Comparison of ENCODE assay signal across 8 cellular contexts in genomic region chr9:62532777-62533173, GRCh38.
A peak's percentile ranks its signal among the peaks of the same experiment; 100 is the strongest.
DNase-seq lines count a peak whose midpoint lies in the region; ATAC-seq and TF ChIP-seq lines count a peak whose summit lies in the region.
"Not testable (repeated sequence)": the region's sequence is repeated elsewhere in the genome, so short reads cannot be mapped to it uniquely, and the experiment has no call there.

No MANE protein-coding gene starts in this region.

- H3K4me1 Mint-ChIP-seq in IgD-negative memory B cell; activated B cell treated with CpG ODN at 0.5 μM for 24 hours; activated naive CD8-positive, alpha-beta T cell treated with anti-CD3 and anti-CD28 coated beads for 36 hours; memory B cell: not testable (repeated sequence)

- H3K4me3 Mint-ChIP-seq in IgD-negative memory B cell (peak overlapping the region in 3 of 4 donors; percentile 90 to 96 (median 92)), activated B cell treated with CpG ODN at 0.5 μM for 24 hours (peak overlapping the region; percentile 87), memory B cell (peak overlapping the region; percentile 94)
- H3K4me3 Mint-ChIP-seq in activated naive CD8-positive, alpha-beta T cell treated with anti-CD3 and anti-CD28 coated beads for 36 hours = peak overlapping the region; percentile 84

- H3K4me1 ChIP-seq in heart right ventricle = not testable (repeated sequence)

- not testable (repeated sequence) for DNase-seq in AG09309 (ENCODE audit: low read depth); coronary artery (ENCODE audit: low spot score); skeletal muscle cell (ENCODE audit: low read depth)
- DNase-seq in activated B cell treated with CpG ODN at 0.5 μM for 24 hours = peak; percentile 17
- DNase-seq in activated naive CD8-positive, alpha-beta T cell treated with anti-CD3 and anti-CD28 coated beads for 36 hours = peak; percentile 22
- peak in 1 of 2 donors; percentile 40 for DNase-seq in heart right ventricle
- DNase-seq in memory B cell (ENCODE audit: low spot score in 2 of 2) = peak in 1 of 2 donors; percentile 3

- not testable (repeated sequence) for ATAC-seq in activated B cell treated with CpG ODN at 0.5 μM for 24 hours (ENCODE audit: low read depth); heart right ventricle; memory B cell (ENCODE audit: low read depth)

- WGBS in heart right ventricle, 2 donors = 33% methylated on average over 3 of the region's 16 CpGs; no CpG with 5 or more reads in 1 of the 2 donors

- H3K27me3 ChIP-seq in heart right ventricle = not testable (repeated sequence)

- CTCF ChIA-PET in activated B cell treated with CpG ODN at 0.5 μM for 24 hours (lab: Charles Lee) = not testable (repeated sequence)

- intact Hi-C loops in activated B cell treated with CpG ODN at 0.5 μM for 24 hours (cut with micrococcal nuclease); heart right ventricle (cut with DNase I): not testable (repeated sequence)

- H3K9me3 Mint-ChIP-seq in IgD-negative memory B cell; activated B cell treated with CpG ODN at 0.5 μM for 24 hours; activated naive CD8-positive, alpha-beta T cell treated with anti-CD3 and anti-CD28 coated beads for 36 hours; memory B cell: not testable (repeated sequence)

- TF ChIP-seq CTCF in AG09309 (IDR thresholded peaks at IDR 0.05; ENCODE audit: control insufficient read depth, insufficient read depth, low read depth, low read length, missing control alignments); activated B cell treated with CpG ODN at 0.5 μM for 24 hours (IDR thresholded peaks at IDR 0.05); coronary artery (IDR thresholded peaks at IDR 0.05); heart right ventricle (IDR thresholded peaks at IDR 0.05): not testable (repeated sequence)

- peak overlapping the region in 2 of 3 donors; percentile 82 to 86 for H3K27ac Mint-ChIP-seq in IgD-negative memory B cell
- H3K27ac Mint-ChIP-seq in activated B cell treated with CpG ODN at 0.5 μM for 24 hours = peak overlapping the region; percentile 91
- H3K27ac Mint-ChIP-seq in activated naive CD8-positive, alpha-beta T cell treated with anti-CD3 and anti-CD28 coated beads for 36 hours = peak overlapping the region; percentile 88
- H3K27ac Mint-ChIP-seq in memory B cell = peak overlapping the region; percentile 84

- H3K4me3 ChIP-seq in AG09309 (ENCODE audit: control insufficient read depth, low read depth, low read length) (peak overlapping the region; percentile 20), coronary artery (peak overlapping the region; percentile 54), heart right ventricle (peak overlapping the region in 6 of 10 donors; percentile 37 to 51 (median 42)), skeletal muscle cell (ENCODE audit: low read depth, low read length) (peak overlapping the region; percentile 29)

- POLR2A ChIA-PET in activated B cell treated with CpG ODN at 0.5 μM for 24 hours (lab: Charles Lee) = not testable (repeated sequence)

- not testable (repeated sequence) for H3K36me3 Mint-ChIP-seq in IgD-negative memory B cell; activated B cell treated with CpG ODN at 0.5 μM for 24 hours (ENCODE audit: low read depth); activated naive CD8-positive, alpha-beta T cell treated with anti-CD3 and anti-CD28 coated beads for 36 hours; memory B cell

- peak overlapping the region in 1 of 2 donors; percentile 58 for H3K27ac ChIP-seq in coronary artery
- not testable (repeated sequence) for H3K27ac ChIP-seq in heart right ventricle

- H3K36me3 ChIP-seq in heart right ventricle = not testable (repeated sequence)

- not testable (repeated sequence) for H3K27me3 Mint-ChIP-seq in IgD-negative memory B cell; activated B cell treated with CpG ODN at 0.5 μM for 24 hours; activated naive CD8-positive, alpha-beta T cell treated with anti-CD3 and anti-CD28 coated beads for 36 hours; memory B cell

- not testable (repeated sequence) for H3K9me3 ChIP-seq in heart right ventricle
